28 cellular contexts compared by ENCODE assay signal in the genomic region with DNA sequence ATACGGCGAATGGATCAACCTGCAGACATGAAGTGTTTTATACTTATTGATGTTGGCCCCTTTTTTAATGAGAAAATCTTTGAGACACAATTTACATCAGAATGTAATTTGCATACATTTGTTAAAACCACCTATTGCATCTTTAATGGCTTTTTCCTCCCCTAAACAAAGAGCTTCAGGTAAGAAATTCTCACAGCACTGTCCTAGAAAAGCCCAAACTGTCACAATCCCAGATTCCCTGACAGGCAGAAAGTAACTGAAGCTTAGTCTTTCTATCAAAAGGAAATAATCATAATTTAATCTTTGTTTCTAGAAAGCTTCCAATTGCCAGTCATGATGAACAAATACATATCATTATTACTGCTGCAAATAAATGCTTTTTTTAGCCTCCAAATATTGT.
"Had no signal": no experiment of that assay in that cellular context is flagged by ENCODE, and none has a peak within 500 bp of the region (broad histone marks: within the 10 kb centered on the region; RNA-seq: fewer than 3 reads in every experiment).

No MANE protein-coding gene starts in this region.

- H3K27ac Mint-ChIP-seq: stimulated activated effector memory CD8-positive, alpha-beta T cell treated with anti-CD3 and anti-CD28 coated beads, Interleukin-12 subunit alpha, Interleukin-12 subunit beta, amount 100 ng/mL, for 72 hours; stimulated activated memory B cell treated with anti-CD40 and anti-IgM and Interleukin-4, amounts not matched to agents 10 μg/mL and 1 μg/mL and 100 μg/mL, for 72 hours; stimulated activated naive B cell treated with anti-CD40 and anti-IgM and Interleukin-4, amounts not matched to agents 10 μg/mL and 1 μg/mL and 100 μg/mL, for 72 hours; stimulated activated naive CD8-positive, alpha-beta T cell treated with anti-CD3 and anti-CD28 coated beads, Interleukin-15, Interleukin-2, amounts not matched to agents 100 ng/mL and 50 ng/mL, for 24 hours; type B pancreatic cell had no signal

- H3K36me3 Mint-ChIP-seq: stimulated activated effector memory CD8-positive, alpha-beta T cell treated with anti-CD3 and anti-CD28 coated beads, Interleukin-12 subunit alpha, Interleukin-12 subunit beta, amount 100 ng/mL, for 72 hours; stimulated activated memory B cell treated with anti-CD40 and anti-IgM and Interleukin-4, amounts not matched to agents 10 μg/mL and 1 μg/mL and 100 μg/mL, for 72 hours; stimulated activated naive B cell treated with anti-CD40 and anti-IgM and Interleukin-4, amounts not matched to agents 10 μg/mL and 1 μg/mL and 100 μg/mL, for 72 hours; type B pancreatic cell had no signal

- H3K27ac ChIP-seq: stomach, suprapubic skin, testis, thoracic aorta, thyroid gland, tibial artery, tibial nerve, transverse colon, upper lobe of left lung, upper lobe of right lung, uterus, vagina had no signal

- H3K4me3 ChIP-seq: stomach, suprapubic skin, testis, thoracic aorta, thyroid gland, tibial artery, tibial nerve, transverse colon, upper lobe of left lung, upper lobe of right lung, uterus, vagina had no signal

- H3K4me1 Mint-ChIP-seq: stimulated activated effector memory CD8-positive, alpha-beta T cell treated with anti-CD3 and anti-CD28 coated beads, Interleukin-12 subunit alpha, Interleukin-12 subunit beta, amount 100 ng/mL, for 72 hours; stimulated activated memory B cell treated with anti-CD40 and anti-IgM and Interleukin-4, amounts not matched to agents 10 μg/mL and 1 μg/mL and 100 μg/mL, for 72 hours; stimulated activated naive B cell treated with anti-CD40 and anti-IgM and Interleukin-4, amounts not matched to agents 10 μg/mL and 1 μg/mL and 100 μg/mL, for 72 hours; stimulated activated naive CD8-positive, alpha-beta T cell treated with anti-CD3 and anti-CD28 coated beads, Interleukin-15, amount 100 ng/mL, for 72 hours had no signal

- ATAC-seq: stimulated activated effector memory CD8-positive, alpha-beta T cell treated with anti-CD3 and anti-CD28 coated beads, Interleukin-12 subunit alpha, Interleukin-12 subunit beta, amount 100 ng/mL, for 72 hours; stimulated activated memory B cell treated with anti-CD40 and anti-IgM and Interleukin-4, amounts not matched to agents 10 μg/mL and 1 μg/mL and 100 μg/mL, for 72 hours; stimulated activated naive B cell treated with anti-CD40 and anti-IgM and Interleukin-4, amounts not matched to agents 10 μg/mL and 1 μg/mL and 100 μg/mL, for 72 hours; stimulated activated naive CD8-positive, alpha-beta T cell treated with anti-CD3 and anti-CD28 coated beads, Interleukin-15, amount 100 ng/mL, for 72 hours; stimulated activated naive CD8-positive, alpha-beta T cell treated with anti-CD3 and anti-CD28 coated beads, Interleukin-15, Interleukin-2, amounts not matched to agents 100 U/mL and 50 U/mL, for 24 hours; upper lobe of right lung had no signal

- H3K27me3 Mint-ChIP-seq: stimulated activated naive B cell treated with anti-CD40 and anti-IgM and Interleukin-4, amounts not matched to agents 10 μg/mL and 1 μg/mL and 100 μg/mL, for 72 hours; stimulated activated naive CD8-positive, alpha-beta T cell treated with anti-CD3 and anti-CD28 coated beads, Interleukin-15, amount 100 ng/mL, for 72 hours; stimulated activated naive CD8-positive, alpha-beta T cell treated with anti-CD3 and anti-CD28 coated beads, Interleukin-15, Interleukin-2, amounts not matched to agents 100 ng/mL and 50 ng/mL, for 24 hours; type B pancreatic cell had no signal

- H3K27me3 ChIP-seq: stomach, suprapubic skin, testis, thyroid gland, tibial artery, tibial nerve, transverse colon, upper lobe of left lung, upper lobe of right lung, uterus, vagina had no signal

- H3K9me3 ChIP-seq: suprapubic skin, testis, thoracic aorta, thyroid gland, tibial artery, tibial nerve, transverse colon, upper lobe of left lung, upper lobe of right lung, uterus, vagina had no signal

- H3K36me3 ChIP-seq: stomach, suprapubic skin, thoracic aorta, thyroid gland, tibial artery, tibial nerve, transverse colon, upper lobe of left lung, upper lobe of right lung, uterus, vagina had no signal

- DNase-seq: stimulated activated CD4-positive, alpha-beta T cell treated with anti-CD3 and anti-CD28 coated beads, Interleukin-2, amount 100 ng/mL, for 48 hours; stimulated activated CD4-positive, alpha-beta T cell treated with anti-CD3 and anti-CD28 coated beads, Interleukin-4, amount 100 ng/mL, for 1 hour; stimulated activated CD4-positive, alpha-beta T cell treated with anti-CD3 and anti-CD28 coated beads, Interleukin-4, amount 100 ng/mL, for 24 hours; stimulated activated CD4-positive, alpha-beta T cell treated with anti-CD3 and anti-CD28 coated beads, Interleukin-4, amount 100 ng/mL, for 4 hours; stimulated activated CD8-positive, alpha-beta memory T cell treated with anti-CD3 and anti-CD28 coated beads, Interleukin-4, amount 100 ng/mL, for 48 hours; stimulated activated naive B cell treated with anti-CD40 and anti-IgM and Interleukin-4, amounts not matched to agents 10 μg/mL and 1 μg/mL and 100 μg/mL, for 72 hours; stimulated activated naive CD4-positive, alpha-beta T cell; stimulated activated naive CD4-positive, alpha-beta T cell treated with Interleukin-2 at 50 U/mL for 16 hours; stimulated activated naive CD8-positive, alpha-beta T cell treated with anti-CD3 and anti-CD28 coated beads, Interleukin-15, amount 100 ng/mL, for 72 hours; stimulated activated naive CD8-positive, alpha-beta T cell treated with anti-CD3 and anti-CD28 coated beads, Interleukin-15, Interleukin-2, amounts not matched to agents 100 U/mL and 50 U/mL, for 24 hours; stomach; substantia nigra; testis; thyroid gland; tibial artery; transverse colon; trophoblast cell; upper lobe of left lung; upper lobe of right lung; uterus had no signal

- H3K4me3 Mint-ChIP-seq: stimulated activated effector memory CD8-positive, alpha-beta T cell treated with anti-CD3 and anti-CD28 coated beads, Interleukin-12 subunit alpha, Interleukin-12 subunit beta, amount 100 ng/mL, for 72 hours; stimulated activated memory B cell treated with anti-CD40 and anti-IgM and Interleukin-4, amounts not matched to agents 10 μg/mL and 1 μg/mL and 100 μg/mL, for 72 hours; stimulated activated naive B cell treated with anti-CD40 and anti-IgM and Interleukin-4, amounts not matched to agents 10 μg/mL and 1 μg/mL and 100 μg/mL, for 72 hours; stimulated activated naive CD8-positive, alpha-beta T cell treated with anti-CD3 and anti-CD28 coated beads, Interleukin-15, amount 100 ng/mL, for 72 hours; stimulated activated naive CD8-positive, alpha-beta T cell treated with anti-CD3 and anti-CD28 coated beads, Interleukin-15, Interleukin-2, amounts not matched to agents 100 ng/mL and 50 ng/mL, for 24 hours; type B pancreatic cell had no signal

- H3K9me3 Mint-ChIP-seq: stimulated activated memory B cell treated with anti-CD40 and anti-IgM and Interleukin-4, amounts not matched to agents 10 μg/mL and 1 μg/mL and 100 μg/mL, for 72 hours; type B pancreatic cell had no signal

- H3K4me1 ChIP-seq: stomach, suprapubic skin, testis, thyroid gland, tibial artery, tibial nerve, transverse colon, upper lobe of left lung, upper lobe of right lung, uterus, vagina had no signal
